8 cellular contexts compared by ENCODE assay signal in the genomic region with DNA sequence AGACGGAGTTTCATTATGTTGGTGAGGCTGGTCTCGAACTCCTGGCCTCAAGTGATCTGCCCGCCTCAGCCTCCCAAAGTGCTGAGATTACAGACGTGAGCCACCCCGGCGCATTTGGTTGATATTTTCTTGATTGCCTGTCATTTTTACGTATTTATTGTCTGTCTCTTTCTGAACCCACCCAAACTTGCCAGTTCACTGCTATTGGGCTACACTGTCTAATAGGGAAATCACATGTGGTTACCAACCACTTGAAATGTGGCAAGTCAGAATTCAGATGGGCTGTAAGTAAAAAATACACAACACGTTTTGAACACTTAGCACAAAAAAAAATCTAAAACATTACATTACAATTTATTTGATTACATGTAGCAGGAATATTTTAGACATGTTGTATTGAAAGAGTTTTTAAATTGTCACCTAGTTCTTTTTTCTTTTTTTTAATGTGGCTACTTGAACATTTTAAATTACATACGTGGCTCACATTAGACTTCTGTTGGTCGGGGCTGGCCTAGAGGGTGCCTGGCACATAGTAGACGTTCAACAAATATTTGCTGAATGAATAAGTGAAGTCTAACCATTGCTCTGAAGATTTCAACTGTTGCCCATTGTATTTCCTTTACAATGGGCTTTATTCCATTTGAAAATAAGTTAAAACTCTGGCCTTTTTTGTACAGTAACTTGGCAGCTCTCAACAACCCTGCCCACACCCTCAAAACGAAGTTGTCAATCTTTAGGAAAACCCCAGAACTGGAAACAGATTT. TPM values are rescaled to one million over a fixed set of nuclear protein-coding genes. Genes with fewer than 3 reads are reported as not detected.
DNase-seq lines count a peak whose midpoint lies in the region; ATAC-seq and TF ChIP-seq lines count a peak whose summit lies in the region.

No MANE protein-coding gene starts in this region.

- H3K4me3 ChIP-seq in Peyer's patch (peak overlapping the region in 1 of 4 donors; percentile 88), endocrine pancreas (ENCODE audit: control insufficient read depth, insufficient read depth, low read length) (peak overlapping the region; percentile 63), neuron (ENCODE audit: low read length) (peak overlapping the region; percentile 99)

- POLR2A ChIA-PET in CD4-positive, alpha-beta T cell (lab: Charles Lee) = interaction anchor here (1.0 kb wide), 1 partner anchor 77 kb away, joined by 3 read pairs; a partner anchor contains a TSS

- H3K9ac ChIP-seq in endocrine pancreas (ENCODE audit: control insufficient read depth, insufficient read depth, low read length) = peak overlapping the region; percentile 20

- H3K27me3 ChIP-seq in CD4-positive, alpha-beta T cell (ENCODE audit: control insufficient read depth, insufficient read depth, low read length) = no peaks in the 10 kb centered on the region
- H3K27me3 ChIP-seq in Peyer's patch = no peaks in the 10 kb centered on the region
- no peaks in the 10 kb centered on the region for H3K27me3 ChIP-seq in endocrine pancreas (ENCODE audit: control insufficient read depth, insufficient read depth, low read length)
- H3K27me3 ChIP-seq in neuron (ENCODE audit: insufficient read depth, low read length) = no peaks in the 10 kb centered on the region

- no peak for ATAC-seq in CD4-positive, alpha-beta T cell (ENCODE audit: poor library complexity)
- ATAC-seq in HG03280 (IDR thresholded peaks at IDR 0.05; ENCODE audit: unreplicated experiment) = no peak

- no peak for TF ChIP-seq POLR2A in Peyer's patch (IDR thresholded peaks at IDR 0.05)

- DNase-seq in CD4-positive, alpha-beta T cell = no peak
- no peak for DNase-seq in Peyer's patch
- no peak for DNase-seq in amygdala (lab: John Stamatoyannopoulos, UW)
- no peak for DNase-seq in DMS 273 (lab: John Stamatoyannopoulos, UW; ENCODE audit: unreplicated experiment)
- no peak for DNase-seq in stimulated activated CD4-positive, alpha-beta T cell treated with anti-CD3 and anti-CD28 coated beads, Interleukin-2, amount 100 ng/mL, for 24 hours

- H3K36me3 ChIP-seq in Peyer's patch (no peaks in the 10 kb centered on the region), endocrine pancreas (ENCODE audit: control insufficient read depth, insufficient read depth, low read length) (no peaks in the 10 kb centered on the region), neuron (ENCODE audit: insufficient read depth, low read length) (peaks cover 3% of the 10 kb centered on the region)

- peak overlapping the region; percentile 61 for H3K27ac ChIP-seq in CD4-positive, alpha-beta T cell (ENCODE audit: low read depth, low read length)
- peak overlapping the region; percentile 89 to 99 (median 94) for H3K27ac ChIP-seq in Peyer's patch

- no peaks in the 10 kb centered on the region for H3K9me3 ChIP-seq in CD4-positive, alpha-beta T cell (ENCODE audit: control insufficient read depth, low read length)
- H3K9me3 ChIP-seq in Peyer's patch = no peaks in the 10 kb centered on the region
- no peaks in the 10 kb centered on the region for H3K9me3 ChIP-seq in endocrine pancreas (ENCODE audit: control insufficient read depth, low read length)
- no peaks in the 10 kb centered on the region for H3K9me3 ChIP-seq in neuron (ENCODE audit: low read length)

- TF ChIP-seq CTCF in CD4-positive, alpha-beta T cell (IDR thresholded peaks at IDR 0.05) = no peak
- TF ChIP-seq CTCF in Peyer's patch (IDR thresholded peaks at IDR 0.05) = no peak

- intact Hi-C loops in CD4-positive, alpha-beta T cell (cut with DNase I, micrococcal nuclease) = no loop called here

- peaks cover 43% of the 10 kb centered on the region for H3K4me1 Mint-ChIP-seq in CD4-positive, alpha-beta T cell (ENCODE audit: low read depth)

- H2AFZ ChIP-seq in neuron (ENCODE audit: low read depth, low read length) = no peak overlapping the region

- H3K4me1 ChIP-seq in Peyer's patch (peaks cover 0 to 58% (median 4%) of the 10 kb centered on the region in 4 donors), endocrine pancreas (ENCODE audit: control insufficient read depth, insufficient read depth, low read length) (peaks cover 1% of the 10 kb centered on the region), neuron (ENCODE audit: insufficient read depth, low read length) (peaks cover 13% of the 10 kb centered on the region)

- H3K9me3 Mint-ChIP-seq in CD4-positive, alpha-beta T cell = no peaks in the 10 kb centered on the region

- H3K27me3 Mint-ChIP-seq in CD4-positive, alpha-beta T cell = no peaks in the 10 kb centered on the region

- peak overlapping the region; percentile 90 for H3K27ac Mint-ChIP-seq in CD4-positive, alpha-beta T cell

- CTCF ChIA-PET in CD4-positive, alpha-beta T cell (lab: Charles Lee) = interaction anchor here (0.9 kb wide), 1 partner anchor 184 kb away, joined by 4 read pairs; no protein-coding TSS in a partner anchor

- H3K4me3 Mint-ChIP-seq in CD4-positive, alpha-beta T cell = peak overlapping the region; percentile 92

- peaks cover 29% of the 10 kb centered on the region for H3K36me3 Mint-ChIP-seq in CD4-positive, alpha-beta T cell (ENCODE audit: low read depth)

RNA-seq across cellular contexts. Expression of a gene that starts 1.9 kb away (rescaled TPM):
- total RNA-seq in CD4-positive, alpha-beta T cell = 10 to 100 TPM; 12.0 to 13.4 TPM
- 100 to 1,000 TPM in 3 of 4 donors, 10 to 100 TPM in 1; 76.7 to 146 (median 110) TPM for total RNA-seq in Peyer's patch

RNA-seq across cellular contexts. Expression of a gene that starts 42.6 kb away (rescaled TPM):
- 1 to 10 TPM; 8.7 to 9.1 TPM for total RNA-seq in CD4-positive, alpha-beta T cell
- total RNA-seq in Peyer's patch = 10 to 100 TPM in 2 of 4 donors, 1 to 10 TPM in 2; 8.3 to 18.2 (median 10.6) TPM

RNA-seq across cellular contexts. Expression of a gene that starts 44.7 kb away (rescaled TPM):
- total RNA-seq in CD4-positive, alpha-beta T cell = 1 to 10 TPM; 2.2 TPM
- 100 to 1,000 TPM in 3 of 4 donors, 10 to 100 TPM in 1; 72.6 to 342 (median 208) TPM for total RNA-seq in Peyer's patch

Comparison
In these comparisons a context has a peak if more than half of its experiments do, and no peak if none do; other contexts are left out.
1. RNA of a gene that starts 1.9 kb away (total RNA-seq): 76.7 to 146 TPM in Peyer's patch; 12.0 to 13.4 TPM in CD4-positive, alpha-beta T cell; every median in the first group is over 4 times any median in the second.
2. RNA of a gene that starts 44.7 kb away (total RNA-seq): 72.6 to 342 TPM in Peyer's patch; 2.2 TPM in CD4-positive, alpha-beta T cell; every median in the first group is over 10 times any median in the second.